8 cellular contexts compared by ENCODE assay signal in the genomic region with DNA sequence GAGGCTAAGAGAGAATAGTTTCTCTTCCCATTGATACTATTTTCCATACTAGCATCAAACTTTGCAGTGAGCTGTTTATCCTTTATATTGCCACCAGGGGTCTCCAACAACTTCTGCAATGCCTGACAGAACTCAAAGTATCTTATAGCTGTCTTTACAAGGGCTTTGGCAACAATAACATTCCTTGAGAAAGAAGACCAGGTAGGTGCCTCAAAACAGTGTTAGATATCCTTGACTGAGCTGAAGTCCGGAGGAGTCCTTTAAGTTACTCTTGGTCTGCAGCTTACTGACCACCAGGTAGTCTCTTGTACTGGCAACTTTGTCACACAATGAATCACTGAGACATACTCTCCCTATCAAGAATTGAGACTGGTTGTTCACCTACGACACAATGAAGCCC. TPM values are rescaled to one million over a fixed set of nuclear protein-coding genes. Genes with fewer than 3 reads are reported as not detected.
DNase-seq lines count a peak whose midpoint lies in the region; ATAC-seq lines count a peak whose summit lies in the region.

No MANE protein-coding gene starts in this region.

- no peak overlapping the region for H2BK120ac ChIP-seq in mesenchymal stem cell (ENCODE audit: low read depth, low read length)

- no peak overlapping the region for H2AFZ ChIP-seq in mesenchymal stem cell (ENCODE audit: low read depth, low read length)

- H2AK5ac ChIP-seq in mesenchymal stem cell (ENCODE audit: low read length, severe bottlenecking) = no peak overlapping the region

- H3K23ac ChIP-seq in mesenchymal stem cell (ENCODE audit: low read length in 2 of 2) = no peak overlapping the region

- H3K36me3 ChIP-seq in mesenchymal stem cell (ENCODE audit: control insufficient read depth in 1 of 2, insufficient read depth in 2 of 2, low read depth in 1 of 2, low read length in 2 of 2) = peaks cover 0 to under 1% of the 10 kb centered on the region in 2 experiments

- no peak overlapping the region for H3K18ac ChIP-seq in mesenchymal stem cell (ENCODE audit: low read depth in 1 of 2, low read length in 2 of 2)

- H2BK5ac ChIP-seq in mesenchymal stem cell (ENCODE audit: low read depth, low read length, poor library complexity, severe bottlenecking) = no peak overlapping the region

- H3K4me3 ChIP-seq in mesenchymal stem cell (ENCODE audit: insufficient read depth in 1 of 2, low read depth in 1 of 2, low read length in 2 of 2) = no peak overlapping the region

- no peak overlapping the region for H3K27ac ChIP-seq in mesenchymal stem cell (ENCODE audit: low read length, poor library complexity, severe bottlenecking)

- WGBS in mesenchymal stem cell = 70% methylated on average over 1 of the region's 2 CpGs

- H3K9me3 ChIP-seq in mesenchymal stem cell (ENCODE audit: control insufficient read depth, low read length) = peaks cover 13% of the 10 kb centered on the region

- ATAC-seq in GM19455 (IDR thresholded peaks at IDR 0.05; ENCODE audit: unreplicated experiment) (peak; percentile 92), HG03442 (IDR thresholded peaks at IDR 0.05; ENCODE audit: unreplicated experiment) (peak; percentile 94), HG03097 (IDR thresholded peaks at IDR 0.05; ENCODE audit: low FRiP score, unreplicated experiment) (no peak)

- H3K4me1 ChIP-seq in mesenchymal stem cell (ENCODE audit: control insufficient read depth, insufficient read depth, low read depth, low read length) = no peaks in the 10 kb centered on the region

- no peak overlapping the region for H2BK12ac ChIP-seq in mesenchymal stem cell (ENCODE audit: low read length in 2 of 2)

- H4K91ac ChIP-seq in mesenchymal stem cell (ENCODE audit: low read length) = no peak overlapping the region

- DNase-seq in activated CD4-positive, alpha-beta T cell treated with anti-CD3 and anti-CD28 coated beads for 4 hours = peak; percentile 27 to 29
- DNase-seq in activated CD4-positive, alpha-beta T cell treated with anti-CD3 and anti-CD28 coated beads for 48 hours = no peak
- DNase-seq in RPMI7951 (ENCODE audit: low read depth) (peak; percentile 66), dermis blood vessel endothelial cell (peak; percentile 77), mesenchymal stem cell (peak; percentile 66)

- no peaks in the 10 kb centered on the region for H3K79me1 ChIP-seq in mesenchymal stem cell (replicated peaks; ENCODE audit: low read length, poor library complexity, severe bottlenecking)

- H3K4ac ChIP-seq in mesenchymal stem cell (ENCODE audit: low read depth in 1 of 2, low read length in 2 of 2) = no peak overlapping the region

- no peaks in the 10 kb centered on the region for H3K27me3 ChIP-seq in mesenchymal stem cell (ENCODE audit: control insufficient read depth in 1 of 2, insufficient read depth in 1 of 2, low read length in 2 of 2)

- H4K8ac ChIP-seq in mesenchymal stem cell (ENCODE audit: low read length) = no peak overlapping the region

- H3K9ac ChIP-seq in mesenchymal stem cell (ENCODE audit: low read length) = no peak overlapping the region

- no peak overlapping the region for H3K4me2 ChIP-seq in mesenchymal stem cell (ENCODE audit: low read length, poor library complexity, severe bottlenecking)

- H2BK15ac ChIP-seq in mesenchymal stem cell (ENCODE audit: low read depth, poor library complexity, severe bottlenecking) = no peak overlapping the region

- no peak overlapping the region for H3K14ac ChIP-seq in mesenchymal stem cell (ENCODE audit: low read length in 2 of 2)

RNA-seq across cellular contexts. Expression of a gene that starts 30.0 kb away (rescaled TPM):
- total RNA-seq in RPMI7951 (2014; rRNA removed; shearing (Covaris generic)) = 110 and 111 TPM in 2 replicates
- 106 and 116 TPM in 2 replicates for total RNA-seq in dermis blood vessel endothelial cell
- polyA plus RNA-seq in mesenchymal stem cell (2013, experiment 1 of 2) = 47.6 TPM
- 50.2 TPM for polyA plus RNA-seq in mesenchymal stem cell (2013, experiment 2 of 2)
